34 cellular contexts compared by ENCODE assay signal in the genomic region with DNA sequence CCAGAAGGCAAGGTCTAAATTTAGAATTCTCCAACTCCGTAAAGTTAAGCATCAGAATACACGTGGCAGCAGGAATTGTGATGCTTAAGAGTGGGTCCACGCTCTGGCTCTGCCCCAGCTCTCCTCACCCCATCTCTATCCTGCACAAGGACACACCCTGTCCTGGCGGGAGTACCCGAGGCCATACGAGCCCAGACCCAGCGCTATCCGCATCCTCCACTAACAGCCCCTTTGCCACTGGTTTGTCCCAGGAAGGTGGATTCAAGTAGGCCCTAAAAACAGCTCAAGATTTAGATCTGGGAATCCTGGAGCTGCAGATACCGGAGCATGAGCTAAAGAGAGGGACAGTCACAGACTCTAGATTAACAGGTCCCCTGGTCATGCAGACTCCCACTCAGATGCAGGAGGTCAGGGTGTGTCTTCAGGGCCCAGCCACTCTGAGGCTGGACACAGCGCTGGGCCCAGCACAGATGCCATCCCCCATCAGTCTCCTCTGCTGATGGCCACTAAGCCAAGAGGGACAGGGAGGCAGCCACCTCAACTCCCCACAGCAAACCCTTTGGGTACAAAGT.
A peak's percentile ranks its signal among the peaks of the same experiment; 100 is the strongest.
DNase-seq lines count a peak whose midpoint lies in the region; ATAC-seq, FAIRE-seq and TF ChIP-seq lines count a peak whose summit lies in the region.
"Had no signal": no experiment of that assay in that cellular context is flagged by ENCODE, and none has a peak within 500 bp of the region (broad histone marks: within the 10 kb centered on the region; RNA-seq: fewer than 3 reads in every experiment).

No MANE protein-coding gene starts in this region.

- ATAC-seq in upper lobe of right lung (no peak), GM18868 (IDR thresholded peaks at IDR 0.05; ENCODE audit: unreplicated experiment) (no peak)
- ATAC-seq: PC-3, SK-N-SH treated with all-trans-retinoic acid at 6 μM for 48 hours had no signal

- POLR2A ChIA-PET in activated CD4-positive, alpha-beta T cell treated with anti-CD3 and anti-CD28 coated beads, Interleukin-2, amount 10 ng/mL, durations not matched to agents 7 days and 5 days (lab: Charles Lee) = no interaction called here

- peaks cover 3% of the 10 kb centered on the region for H3K9me3 ChIP-seq in astrocyte (ENCODE audit: insufficient read depth, low read depth, low read length)
- no peaks in the 10 kb centered on the region for H3K9me3 ChIP-seq in upper lobe of right lung
- H3K9me3 ChIP-seq: BLaER1 treated with 17β-estradiol and CSF1 and Interleukin-3, amounts not matched to agents 10 nM and 100 nM had no signal

- no peak overlapping the region for H3K9ac ChIP-seq in astrocyte (ENCODE audit: low read length)
- H3K9ac ChIP-seq: BLaER1 treated with 17β-estradiol and CSF1 and Interleukin-3, amounts not matched to agents 10 nM and 100 nM had no signal

- H3K27me3 ChIP-seq in astrocyte (ENCODE audit: insufficient read depth, low read length) (no peaks in the 10 kb centered on the region), upper lobe of right lung (no peaks in the 10 kb centered on the region)
- H3K27me3 ChIP-seq: BLaER1 treated with 17β-estradiol and CSF1 and Interleukin-3, amounts not matched to agents 10 nM and 100 nM had no signal

- H3K4me3 ChIP-seq in astrocyte (ENCODE audit: insufficient read depth, low read depth, low read length) = no peak overlapping the region
- H3K4me3 ChIP-seq in upper lobe of right lung = no peak overlapping the region
- H3K4me3 ChIP-seq: BLaER1 treated with 17β-estradiol and CSF1 and Interleukin-3, amounts not matched to agents 10 nM and 100 nM had no signal

- no peak overlapping the region for H2AFZ ChIP-seq in astrocyte (ENCODE audit: low read depth, low read length)

- intact Hi-C loops in activated CD4-positive, alpha-beta T cell treated with anti-CD3 and anti-CD28 coated beads, Interleukin-2, amount 10 ng/mL, durations not matched to agents 24 days and 14 days (cut with micrococcal nuclease) = no loop called here
- intact Hi-C loops in upper lobe of right lung (cut with DNase I) = no loop called here

- H3K4me1 Mint-ChIP-seq in activated CD4-positive, alpha-beta T cell treated with anti-CD3 and anti-CD28 coated beads, Interleukin-2, amount 10 ng/mL, durations not matched to agents 7 days and 5 days = no peaks in the 10 kb centered on the region
- no peaks in the 10 kb centered on the region for H3K4me1 Mint-ChIP-seq in activated CD4-positive, alpha-beta T cell treated with anti-CD3 and anti-CD28 coated beads, Interleukin-2, amount 10 ng/mL, durations not matched to agents 24 days and 14 days
- no peaks in the 10 kb centered on the region for H3K4me1 Mint-ChIP-seq in astrocyte (ENCODE audit: low read depth, unreplicated experiment)
- H3K4me1 Mint-ChIP-seq: activated naive CD4-positive, alpha-beta T cell treated with anti-CD3 and anti-CD28 coated beads, Interleukin-2, amount 50 U/mL, for 24 hours; memory B cell had no signal

- H3K27me3 Mint-ChIP-seq in activated CD4-positive, alpha-beta T cell treated with anti-CD3 and anti-CD28 coated beads, Interleukin-2, amount 10 ng/mL, durations not matched to agents 7 days and 5 days = peaks cover 4% of the 10 kb centered on the region
- H3K27me3 Mint-ChIP-seq in activated CD4-positive, alpha-beta T cell treated with anti-CD3 and anti-CD28 coated beads, Interleukin-2, amount 10 ng/mL, durations not matched to agents 24 days and 14 days = no peaks in the 10 kb centered on the region
- H3K27me3 Mint-ChIP-seq in astrocyte (ENCODE audit: low read depth, unreplicated experiment) = peaks cover 49% of the 10 kb centered on the region

- H3K27ac ChIP-seq in astrocyte (ENCODE audit: low read depth, low read length) = no peak overlapping the region
- no peak overlapping the region for H3K27ac ChIP-seq in upper lobe of right lung
- H3K27ac ChIP-seq: 22Rv1; BLaER1 treated with 17β-estradiol and CSF1 and Interleukin-3, amounts not matched to agents 10 nM and 100 nM; epithelial cell of prostate had no signal

- H3K4me1 ChIP-seq in astrocyte (ENCODE audit: insufficient read depth, low read length) (no peaks in the 10 kb centered on the region), upper lobe of right lung (peaks cover 10% of the 10 kb centered on the region)

- DNase-seq in activated CD4-positive, alpha-beta T cell treated with anti-CD3 and anti-CD28 coated beads, Interleukin-2, amount 10 ng/mL, durations not matched to agents 7 days and 5 days = peak; percentile 3
- DNase-seq in activated CD4-positive, alpha-beta T cell treated with anti-CD3 and anti-CD28 coated beads, Interleukin-2, amount 10 ng/mL, durations not matched to agents 24 days and 14 days = no peak
- DNase-seq in astrocyte (ENCODE audit: low read depth) (no peak), mucosa of gallbladder (ENCODE audit: low spot score) (peak; percentile 5), upper lobe of right lung (no peak)
- no peak for DNase-seq in effector CD8-positive, alpha-beta T cell (lab: John Stamatoyannopoulos, UW)
- DNase-seq in activated naive CD4-positive, alpha-beta T cell (lab: John Stamatoyannopoulos, UW) = no peak
- DNase-seq: activated CD4-positive, alpha-beta T cell treated with anti-CD3 and anti-CD28 coated beads, Interleukin-2, amount 50 U/mL, for 4 hours; activated CD4-positive, CD25-positive, alpha-beta regulatory T cell; amygdala; COR-L47; effector CD4-positive, alpha-beta T cell; KG1; MM.1S; NCI-H1105 treated with DMSO at 0.1 percent for 48 hours; NCI-H187 treated with DMSO at 0.1 percent for 48 hours; NCI-H2171 treated with DMSO at 0.1 percent for 48 hours; NCI-H526; PC-3; posterior cingulate gyrus; Right ventricle myocardium superior; stimulated activated CD4-positive, alpha-beta T cell treated with anti-CD3 and anti-CD28 coated beads, Interleukin-4, amount 100 ng/mL, for 24 hours; trophoblast cell had no signal

- TF ChIP-seq CTCF in astrocyte (IDR thresholded peaks at IDR 0.05; ENCODE audit: insufficient read depth, low read depth, low read length) (no peak), upper lobe of right lung (IDR thresholded peaks at IDR 0.05) (peak; percentile 4)

- no peak for FAIRE-seq in astrocyte (lab: Jason Lieb, UNC)
- FAIRE-seq: bronchial epithelial cell, G401.6 had no signal

- H3K79me2 ChIP-seq in astrocyte (ENCODE audit: insufficient read depth, low read length) = no peaks in the 10 kb centered on the region

- no peaks in the 10 kb centered on the region for H3K9me3 Mint-ChIP-seq in activated CD4-positive, alpha-beta T cell treated with anti-CD3 and anti-CD28 coated beads, Interleukin-2, amount 10 ng/mL, durations not matched to agents 7 days and 5 days
- no peaks in the 10 kb centered on the region for H3K9me3 Mint-ChIP-seq in activated CD4-positive, alpha-beta T cell treated with anti-CD3 and anti-CD28 coated beads, Interleukin-2, amount 10 ng/mL, durations not matched to agents 24 days and 14 days
- H3K9me3 Mint-ChIP-seq in astrocyte (ENCODE audit: unreplicated experiment) = peaks cover 3% of the 10 kb centered on the region
- H3K9me3 Mint-ChIP-seq: activated naive CD4-positive, alpha-beta T cell treated with anti-CD3 and anti-CD28 coated beads, Interleukin-2, amount 50 U/mL, for 24 hours; activated T-helper 1 cell treated with anti-CD3 and anti-CD28 coated beads, Interleukin-12 subunit alpha, Interleukin-12 subunit beta, Interleukin-2, Interleukin-4 antibody, amounts not matched to agents 30 ng/mL and 10 ng/mL and 1 ng/mL, durations not matched to agents 14 hours and 24 hours and 36 hours; T-helper 1 cell treated with Interleukin-12 subunit alpha and Interleukin-12 subunit beta and Interleukin-4 antibody, amounts not matched to agents 30 μg/mL and 1 μg/mL, for 36 hours had no signal

- CTCF ChIA-PET in activated CD4-positive, alpha-beta T cell treated with anti-CD3 and anti-CD28 coated beads, Interleukin-2, amount 10 ng/mL, durations not matched to agents 7 days and 5 days (lab: Charles Lee) = no interaction called here

- H3K36me3 ChIP-seq in astrocyte (ENCODE audit: insufficient read depth, low read length) = no peaks in the 10 kb centered on the region
- H3K36me3 ChIP-seq in upper lobe of right lung = no peaks in the 10 kb centered on the region
- H3K36me3 ChIP-seq: BLaER1 treated with 17β-estradiol and CSF1 and Interleukin-3, amounts not matched to agents 10 nM and 100 nM had no signal

- no peak overlapping the region for H3K4me2 ChIP-seq in astrocyte (ENCODE audit: low read length)

- no peak overlapping the region for H3K4me3 Mint-ChIP-seq in activated CD4-positive, alpha-beta T cell treated with anti-CD3 and anti-CD28 coated beads, Interleukin-2, amount 10 ng/mL, durations not matched to agents 7 days and 5 days
- H3K4me3 Mint-ChIP-seq in activated CD4-positive, alpha-beta T cell treated with anti-CD3 and anti-CD28 coated beads, Interleukin-2, amount 10 ng/mL, durations not matched to agents 24 days and 14 days = no peak overlapping the region
- peak overlapping the region; percentile 45 for H3K4me3 Mint-ChIP-seq in astrocyte (ENCODE audit: unreplicated experiment)
- H3K4me3 Mint-ChIP-seq: activated naive CD4-positive, alpha-beta T cell treated with anti-CD3 and anti-CD28 coated beads, Interleukin-2, amount 50 U/mL, for 24 hours; activated T-helper 1 cell treated with anti-CD3 and anti-CD28 coated beads, Interleukin-12 subunit alpha, Interleukin-12 subunit beta, Interleukin-2, Interleukin-4 antibody, amounts not matched to agents 30 ng/mL and 10 ng/mL and 1 ng/mL, durations not matched to agents 14 hours and 24 hours and 36 hours; memory B cell; T-helper 1 cell treated with Interleukin-12 subunit alpha and Interleukin-12 subunit beta and Interleukin-4 antibody, amounts not matched to agents 30 μg/mL and 1 μg/mL, for 36 hours had no signal

- no peak overlapping the region for H3K27ac Mint-ChIP-seq in activated CD4-positive, alpha-beta T cell treated with anti-CD3 and anti-CD28 coated beads, Interleukin-2, amount 10 ng/mL, durations not matched to agents 7 days and 5 days
- H3K27ac Mint-ChIP-seq in activated CD4-positive, alpha-beta T cell treated with anti-CD3 and anti-CD28 coated beads, Interleukin-2, amount 10 ng/mL, durations not matched to agents 24 days and 14 days = no peak overlapping the region
- H3K27ac Mint-ChIP-seq in astrocyte (ENCODE audit: unreplicated experiment) = no peak overlapping the region
- H3K27ac Mint-ChIP-seq: activated naive CD4-positive, alpha-beta T cell treated with anti-CD3 and anti-CD28 coated beads, Interleukin-2, amount 50 U/mL, for 24 hours; activated T-helper 1 cell treated with anti-CD3 and anti-CD28 coated beads, Interleukin-12 subunit alpha, Interleukin-12 subunit beta, Interleukin-2, Interleukin-4 antibody, amounts not matched to agents 30 ng/mL and 10 ng/mL and 1 ng/mL, durations not matched to agents 14 hours and 24 hours and 36 hours; memory B cell; T-helper 1 cell treated with Interleukin-12 subunit alpha and Interleukin-12 subunit beta and Interleukin-4 antibody, amounts not matched to agents 30 μg/mL and 1 μg/mL, for 36 hours had no signal

- H3K36me3 Mint-ChIP-seq in activated CD4-positive, alpha-beta T cell treated with anti-CD3 and anti-CD28 coated beads, Interleukin-2, amount 10 ng/mL, durations not matched to agents 7 days and 5 days (ENCODE audit: low read depth) = no peaks in the 10 kb centered on the region
- no peaks in the 10 kb centered on the region for H3K36me3 Mint-ChIP-seq in activated CD4-positive, alpha-beta T cell treated with anti-CD3 and anti-CD28 coated beads, Interleukin-2, amount 10 ng/mL, durations not matched to agents 24 days and 14 days (ENCODE audit: low read depth)
- H3K36me3 Mint-ChIP-seq in astrocyte (ENCODE audit: low read depth, unreplicated experiment) = no peaks in the 10 kb centered on the region
- H3K36me3 Mint-ChIP-seq: activated naive CD4-positive, alpha-beta T cell treated with anti-CD3 and anti-CD28 coated beads, Interleukin-2, amount 50 U/mL, for 24 hours; memory B cell had no signal

- H4K20me1 ChIP-seq in astrocyte (ENCODE audit: insufficient read depth, low read length) = no peaks in the 10 kb centered on the region
- H4K20me1 ChIP-seq: BLaER1 treated with 17β-estradiol and CSF1 and Interleukin-3, amounts not matched to agents 10 nM and 100 nM had no signal

Comparison
In these comparisons a context has a peak if more than half of its experiments do, and no peak if none do; other contexts are left out.
1. DNase-seq: peak in activated CD4-positive, alpha-beta T cell treated with anti-CD3 and anti-CD28 coated beads, Interleukin-2, amount 10 ng/mL, durations not matched to agents 7 days and 5 days (single experiment) and mucosa of gallbladder (single experiment); none in activated CD4-positive, alpha-beta T cell treated with anti-CD3 and anti-CD28 coated beads, Interleukin-2, amount 10 ng/mL, durations not matched to agents 24 days and 14 days (single experiment), astrocyte (single experiment), upper lobe of right lung (single experiment), effector CD8-positive, alpha-beta T cell (single experiment) and activated naive CD4-positive, alpha-beta T cell (0 of 4).